9 cellular contexts compared by ENCODE assay signal in the genomic region with DNA sequence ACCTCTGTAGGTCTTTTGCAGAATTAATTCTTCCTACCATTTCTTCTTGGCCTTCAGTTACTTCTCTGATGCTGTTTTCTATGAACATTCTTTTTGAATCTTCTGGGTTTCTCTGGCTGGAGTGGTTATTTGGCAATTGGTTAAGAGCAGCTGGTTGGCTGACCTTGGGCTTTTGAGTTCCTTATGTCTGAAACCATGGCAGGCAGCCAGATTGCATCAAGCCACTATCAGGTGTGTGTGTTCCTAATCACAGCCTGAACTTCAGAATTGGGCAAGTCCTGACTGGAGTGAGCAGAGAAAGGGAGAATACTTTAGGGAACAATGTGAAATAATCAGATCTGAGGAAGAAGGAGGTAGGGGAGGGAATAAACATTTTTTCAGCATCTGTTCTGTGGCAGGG.
DNase-seq lines count a peak whose midpoint lies in the region; ATAC-seq and TF ChIP-seq lines count a peak whose summit lies in the region.
"Had no signal": no experiment of that assay in that cellular context is flagged by ENCODE, and none has a peak within 500 bp of the region (broad histone marks: within the 10 kb centered on the region; RNA-seq: fewer than 3 reads in every experiment).

No MANE protein-coding gene starts in this region.

- TF ChIP-seq CTCF in fibroblast of the aortic adventitia (IDR thresholded peaks at IDR 0.05; ENCODE audit: insufficient read depth, low read length): no peak
- no peak for TF ChIP-seq CTCF in neural progenitor cell (IDR thresholded peaks at IDR 0.05)

- no peaks in the 10 kb centered on the region for H3K9me3 ChIP-seq in neural progenitor cell (ENCODE audit: low read depth)

- peaks cover 11% of the 10 kb centered on the region for H3K79me2 ChIP-seq in neural progenitor cell (ENCODE audit: low read depth)

- H3K36me3 ChIP-seq in neural progenitor cell: no peaks in the 10 kb centered on the region

- peaks cover 9% of the 10 kb centered on the region for H3F3A ChIP-seq in neural progenitor cell (ENCODE audit: low read depth)

- peaks cover 11% of the 10 kb centered on the region for H3K36me3 Mint-ChIP-seq in neural progenitor cell

- H3K4me1 Mint-ChIP-seq in neural progenitor cell: peaks cover 6% of the 10 kb centered on the region

- no peaks in the 10 kb centered on the region for H4K20me1 ChIP-seq in neural progenitor cell (ENCODE audit: low read depth)

- no peak overlapping the region for H3K27ac ChIP-seq in neural progenitor cell

- H3K27me3 ChIP-seq in neural progenitor cell: no peaks in the 10 kb centered on the region

- DNase-seq in NCI-H446 (lab: John Stamatoyannopoulos, UW) (peak; percentile 48 to 86), fibroblast of the aortic adventitia (ENCODE audit: low read depth) (peak; percentile 99), posterior vena cava (ENCODE audit: low spot score) (peak; percentile 82), neural progenitor cell (ENCODE audit: low spot score) (no peak), NCI-H748 (lab: John Stamatoyannopoulos, UW; ENCODE audit: unreplicated experiment) (no peak)
- DNase-seq in activated CD4-positive, alpha-beta T cell treated with anti-CD3 and anti-CD28 coated beads, Interleukin-2, amount 50 U/mL, for 1 hour: no peak
- DNase-seq: activated T-cell treated with anti-CD3 and anti-CD28 coated beads, Interleukin-2, amount 50 U/mL, for 48 hours had no signal

- H3K27me3 Mint-ChIP-seq in neural progenitor cell (ENCODE audit: insufficient read depth, low read depth): no peaks in the 10 kb centered on the region

- ATAC-seq in GM18502 (IDR thresholded peaks at IDR 0.05; ENCODE audit: poor library complexity, unreplicated experiment): peak; percentile 22
- no peak for ATAC-seq in GM18505 (IDR thresholded peaks at IDR 0.05; ENCODE audit: unreplicated experiment)

- intact Hi-C loops in posterior vena cava (cut with DNase I): loop anchor here in 1 of 2 donors (10.0 kb wide), 1 partner anchor 87 kb away; a partner anchor contains a TSS

- no peak overlapping the region for H3K4me3 Mint-ChIP-seq in neural progenitor cell

- H3K9ac ChIP-seq in neural progenitor cell: no peak overlapping the region

- H3K9me3 Mint-ChIP-seq in neural progenitor cell: no peaks in the 10 kb centered on the region

- H3K4me2 ChIP-seq in neural progenitor cell: no peak overlapping the region

- TF ChIP-seq POLR2A in GM18505 (IDR thresholded peaks at IDR 0.05; ENCODE audit: borderline replicate concordance, extremely low read depth, insufficient read depth, insufficient read length): no peak

- no peak overlapping the region for H2AFZ ChIP-seq in neural progenitor cell (replicated peaks)

- no peak overlapping the region for H3K27ac Mint-ChIP-seq in neural progenitor cell

- no peak overlapping the region for H3K4me3 ChIP-seq in fibroblast of the aortic adventitia (ENCODE audit: low read depth, low read length)
- H3K4me3 ChIP-seq in neural progenitor cell: no peak overlapping the region

- peaks cover 17% of the 10 kb centered on the region for H3K4me1 ChIP-seq in neural progenitor cell

Comparison
In these comparisons a context has a peak if more than half of its experiments do, and no peak if none do; other contexts are left out.
1. DNase-seq: peak in NCI-H446 (2 of 2), fibroblast of the aortic adventitia (single experiment) and posterior vena cava (single experiment); none in neural progenitor cell (single experiment), activated CD4-positive, alpha-beta T cell treated with anti-CD3 and anti-CD28 coated beads, Interleukin-2, amount 50 U/mL, for 1 hour (single experiment) and NCI-H748 (single experiment).